In genomic region chr4:17013382-17014006, GRCh38 we compare ENCODE assay signal across 29 cellular contexts.
DNase-seq lines count a peak whose midpoint lies in the region; ATAC-seq and TF ChIP-seq lines count a peak whose summit lies in the region.
"Had no signal": no experiment of that assay in that cellular context is flagged by ENCODE, and none has a peak within 500 bp of the region (broad histone marks: within the 10 kb centered on the region; RNA-seq: fewer than 3 reads in every experiment).

No MANE protein-coding gene starts in this region.

- intact Hi-C loops in CD4-positive, alpha-beta memory T cell (cut with micrococcal nuclease): no loop called here

- WGBS in SK-N-SH (ENCODE audit: low lambda C conversion rate): 80% methylated on average over 4 of the region's 4 CpGs
- 93% methylated on average over 4 of the region's 4 CpGs for WGBS in smooth muscle cell (ENCODE audit: low lambda C conversion rate)

- no peak overlapping the region for H3K4me2 ChIP-seq in SK-N-SH
- H3K4me2 ChIP-seq in smooth muscle cell: no peak overlapping the region
- H3K4me2 ChIP-seq: BLaER1 treated with 17β-estradiol and CSF1 and Interleukin-3, amounts not matched to agents 10 nM and 100 nM had no signal

- H3K4me3 ChIP-seq in SK-N-SH (ENCODE audit: low read depth in 2 of 2, low read length in 1 of 2) (no peak overlapping the region), smooth muscle cell (no peak overlapping the region), Peyer's patch (no peak overlapping the region)
- no peak overlapping the region for H3K4me3 ChIP-seq in CD4-positive, alpha-beta memory T cell (ENCODE audit: low read length in 2 of 2)
- H3K4me3 ChIP-seq: BLaER1 treated with 17β-estradiol and CSF1 and Interleukin-3, amounts not matched to agents 10 nM and 100 nM; dorsolateral prefrontal cortex had no signal

- H3K27me3 Mint-ChIP-seq in CD4-positive, alpha-beta memory T cell: no peaks in the 10 kb centered on the region
- H3K27me3 Mint-ChIP-seq: activated CD4-positive, alpha-beta T cell treated with anti-CD3 and anti-CD28 coated beads, Interleukin-2, amount 10 ng/mL, durations not matched to agents 24 days and 14 days; naive B cell had no signal

- H3K79me2 ChIP-seq in SK-N-SH (ENCODE audit: insufficient read depth) (no peaks in the 10 kb centered on the region), smooth muscle cell (ENCODE audit: low read depth) (no peaks in the 10 kb centered on the region)

- H3K27me3 ChIP-seq in SK-N-SH (ENCODE audit: insufficient read depth): no peaks in the 10 kb centered on the region
- no peaks in the 10 kb centered on the region for H3K27me3 ChIP-seq in smooth muscle cell (ENCODE audit: low read depth)
- H3K27me3 ChIP-seq in CD4-positive, alpha-beta memory T cell (ENCODE audit: insufficient read depth, low read length): no peaks in the 10 kb centered on the region
- H3K27me3 ChIP-seq in Peyer's patch: no peaks in the 10 kb centered on the region
- H3K27me3 ChIP-seq: BLaER1 treated with 17β-estradiol and CSF1 and Interleukin-3, amounts not matched to agents 10 nM and 100 nM; dorsolateral prefrontal cortex had no signal

- peaks cover 0 to 8% of the 10 kb centered on the region in 2 experiments; a peak in 1 of 4 replicates for H3K4me1 ChIP-seq in SK-N-SH (ENCODE audit: control insufficient read depth in 1 of 2, insufficient read depth in 2 of 2, low read depth in 1 of 2, low read length in 1 of 2)
- H3K4me1 ChIP-seq in smooth muscle cell (ENCODE audit: low read depth): no peaks in the 10 kb centered on the region
- H3K4me1 ChIP-seq in CD4-positive, alpha-beta memory T cell (ENCODE audit: insufficient read depth, low read length): no peaks in the 10 kb centered on the region
- H3K4me1 ChIP-seq in Peyer's patch: no peaks in the 10 kb centered on the region
- H3K4me1 ChIP-seq: BLaER1 treated with 17β-estradiol and CSF1 and Interleukin-3, amounts not matched to agents 10 nM and 100 nM; Caco-2 had no signal

- peak; percentile 60; the same call in 2 of the 3 replicates for ATAC-seq in SK-N-SH treated with all-trans-retinoic acid at 6 μM for 48 hours
- ATAC-seq: activated T-cell treated with anti-CD3 and anti-CD28 coated beads, Interleukin-2, amount 50 U/mL, for 72 hours; Panc1; stimulated activated effector memory CD8-positive, alpha-beta T cell treated with anti-CD3 and anti-CD28 coated beads, Interleukin-12 subunit alpha, Interleukin-12 subunit beta, amount 100 ng/mL, for 72 hours had no signal

- CTCF ChIA-PET in SK-N-SH (lab: Yijun Ruan, JAX): no interaction called here
- CTCF ChIA-PET in CD4-positive, alpha-beta memory T cell (lab: Charles Lee; ENCODE audit: partially characterized antibody): no interaction called here

- H3K9me3 Mint-ChIP-seq in CD4-positive, alpha-beta memory T cell: no peaks in the 10 kb centered on the region
- H3K9me3 Mint-ChIP-seq: activated CD4-positive, alpha-beta T cell treated with anti-CD3 and anti-CD28 coated beads, Interleukin-2, amount 10 ng/mL, durations not matched to agents 24 days and 14 days; activated naive CD4-positive, alpha-beta T cell treated with anti-CD3 and anti-CD28 coated beads for 36 hours; activated T-cell treated with anti-CD3 and anti-CD28 coated beads, Interleukin-2, amount 50 U/mL, for 72 hours; central memory CD8-positive, alpha-beta T cell; stimulated activated effector memory CD8-positive, alpha-beta T cell treated with anti-CD3 and anti-CD28 coated beads, Interleukin-12 subunit alpha, Interleukin-12 subunit beta, amount 100 ng/mL, for 72 hours had no signal

- TF ChIP-seq CTCF in SK-N-SH (IDR thresholded peaks at IDR 0.05) (no peak), smooth muscle cell (IDR thresholded peaks at IDR 0.05; ENCODE audit: borderline replicate concordance, insufficient read depth, poor library complexity, severe bottlenecking) (no peak), Peyer's patch (IDR thresholded peaks at IDR 0.05) (no peak)

- no peak overlapping the region for H3K4me3 Mint-ChIP-seq in CD4-positive, alpha-beta memory T cell
- H3K4me3 Mint-ChIP-seq: activated CD4-positive, alpha-beta T cell treated with anti-CD3 and anti-CD28 coated beads, Interleukin-2, amount 10 ng/mL, durations not matched to agents 24 days and 14 days; activated naive CD4-positive, alpha-beta T cell treated with anti-CD3 and anti-CD28 coated beads for 36 hours; activated T-cell treated with anti-CD3 and anti-CD28 coated beads, Interleukin-2, amount 50 U/mL, for 72 hours; central memory CD8-positive, alpha-beta T cell; naive B cell; stimulated activated effector memory CD8-positive, alpha-beta T cell treated with anti-CD3 and anti-CD28 coated beads, Interleukin-12 subunit alpha, Interleukin-12 subunit beta, amount 100 ng/mL, for 72 hours had no signal

- POLR2A ChIA-PET in SK-N-SH (lab: Yijun Ruan, JAX): no interaction called here
- POLR2A ChIA-PET in CD4-positive, alpha-beta memory T cell (lab: Charles Lee; ENCODE audit: partially characterized antibody): no interaction called here

- no peaks in the 10 kb centered on the region for H3K9me2 ChIP-seq in SK-N-SH

- H3K27ac Mint-ChIP-seq in CD4-positive, alpha-beta memory T cell: no peak overlapping the region
- H3K27ac Mint-ChIP-seq: activated CD4-positive, alpha-beta T cell treated with anti-CD3 and anti-CD28 coated beads, Interleukin-2, amount 10 ng/mL, durations not matched to agents 24 days and 14 days; activated naive CD4-positive, alpha-beta T cell treated with anti-CD3 and anti-CD28 coated beads for 36 hours; activated T-cell treated with anti-CD3 and anti-CD28 coated beads, Interleukin-2, amount 50 U/mL, for 72 hours; naive B cell; stimulated activated effector memory CD8-positive, alpha-beta T cell treated with anti-CD3 and anti-CD28 coated beads, Interleukin-12 subunit alpha, Interleukin-12 subunit beta, amount 100 ng/mL, for 72 hours had no signal

- no peaks in the 10 kb centered on the region for H3K36me3 Mint-ChIP-seq in CD4-positive, alpha-beta memory T cell
- H3K36me3 Mint-ChIP-seq: naive B cell; stimulated activated effector memory CD8-positive, alpha-beta T cell treated with anti-CD3 and anti-CD28 coated beads, Interleukin-12 subunit alpha, Interleukin-12 subunit beta, amount 100 ng/mL, for 72 hours had no signal

- DNase-seq in SK-N-SH (no peak), amniotic stem cell (lab: John Stamatoyannopoulos, UW) (peak; percentile 40), fibroblast of peridontal ligament (ENCODE audit: extremely low read depth) (peak; percentile 44), smooth muscle cell (lab: John Stamatoyannopoulos, UW; ENCODE audit: unreplicated experiment) (no peak), Peyer's patch (no peak)
- DNase-seq in CD4-positive, alpha-beta memory T cell: no peak
- no peak for DNase-seq in stimulated activated CD4-positive, alpha-beta T cell treated with anti-CD3 and anti-CD28 coated beads, Interleukin-2, amount 100 ng/mL, for 24 hours
- DNase-seq: activated CD4-positive, alpha-beta T cell treated with anti-CD3 and anti-CD28 coated beads, Interleukin-2, amount 10 ng/mL, durations not matched to agents 24 days and 14 days; activated naive CD4-positive, alpha-beta T cell treated with anti-CD3 and anti-CD28 coated beads for 36 hours; activated T-cell treated with anti-CD3 and anti-CD28 coated beads, Interleukin-2, amount 50 U/mL, for 72 hours; amygdala; Caco-2; DMS79 treated with DMSO at 0.1 percent for 48 hours; dorsolateral prefrontal cortex; foreskin melanocyte; KBM-7; MM.1S; naive B cell; NCI-H2171 treated with DMSO at 0.1 percent for 48 hours; NCI-H524 treated with DMSO at 0.1 percent for 48 hours; nucleus accumbens; small intestine had no signal

- H3K36me3 ChIP-seq in SK-N-SH (replicated peaks in 1 of 2; ENCODE audit: control insufficient read depth in 1 of 2, insufficient read depth in 2 of 2, low read length in 1 of 2): no peaks in the 10 kb centered on the region
- H3K36me3 ChIP-seq in smooth muscle cell (ENCODE audit: low read depth): no peaks in the 10 kb centered on the region
- no peaks in the 10 kb centered on the region for H3K36me3 ChIP-seq in CD4-positive, alpha-beta memory T cell (ENCODE audit: insufficient read depth, low read length)
- H3K36me3 ChIP-seq in Peyer's patch: no peaks in the 10 kb centered on the region
- H3K36me3 ChIP-seq: BLaER1 treated with 17β-estradiol and CSF1 and Interleukin-3, amounts not matched to agents 10 nM and 100 nM had no signal

- H3K9ac ChIP-seq in SK-N-SH (no peak overlapping the region), smooth muscle cell (ENCODE audit: low read depth) (no peak overlapping the region)
- H3K9ac ChIP-seq: BLaER1 treated with 17β-estradiol and CSF1 and Interleukin-3, amounts not matched to agents 10 nM and 100 nM had no signal

- no peak for TF ChIP-seq EP300 in SK-N-SH (IDR thresholded peaks at IDR 0.05; ENCODE audit: borderline replicate concordance in 1 of 2, low read depth in 1 of 2, low read length in 1 of 2)

- H3K27ac ChIP-seq in SK-N-SH (ENCODE audit: low read depth in 2 of 2, low read length in 1 of 2): peak overlapping the region in 1 of 2 experiments; percentile 15; a peak in 1 of 4 replicates
- no peak overlapping the region for H3K27ac ChIP-seq in smooth muscle cell (ENCODE audit: low read depth)
- H3K27ac ChIP-seq in CD4-positive, alpha-beta memory T cell (ENCODE audit: low read depth, low read length): no peak overlapping the region
- H3K27ac ChIP-seq in Peyer's patch: no peak overlapping the region
- H3K27ac ChIP-seq: 22Rv1; BLaER1 treated with 17β-estradiol and CSF1 and Interleukin-3, amounts not matched to agents 10 nM and 100 nM; dorsolateral prefrontal cortex; epithelial cell of prostate had no signal

- no peak for TF ChIP-seq RAD21 in SK-N-SH (IDR thresholded peaks at IDR 0.05; ENCODE audit: low read length)

- H2AFZ ChIP-seq in SK-N-SH (ENCODE audit: low read depth): no peak overlapping the region; the same call in 1 of the 2 replicates
- H2AFZ ChIP-seq in smooth muscle cell (ENCODE audit: low read depth): peak overlapping the region; percentile 55

- H3K9me3 ChIP-seq in SK-N-SH (peaks cover 10% of the 10 kb centered on the region; the same call in 1 of the 2 replicates), smooth muscle cell (replicated peaks; ENCODE audit: low read depth) (no peaks in the 10 kb centered on the region), Peyer's patch (no peaks in the 10 kb centered on the region)
- H3K9me3 ChIP-seq in CD4-positive, alpha-beta memory T cell (ENCODE audit: control insufficient read depth in 1 of 2, low read length in 2 of 2): no peaks in the 10 kb centered on the region
- H3K9me3 ChIP-seq: BLaER1 treated with 17β-estradiol and CSF1 and Interleukin-3, amounts not matched to agents 10 nM and 100 nM; Caco-2 had no signal

- H3F3A ChIP-seq in SK-N-SH (replicated peaks; ENCODE audit: insufficient read depth) (peaks cover 21% of the 10 kb centered on the region), smooth muscle cell (ENCODE audit: low read depth) (no peaks in the 10 kb centered on the region)

- H3K4me1 Mint-ChIP-seq in CD4-positive, alpha-beta memory T cell: no peaks in the 10 kb centered on the region
- H3K4me1 Mint-ChIP-seq: activated CD4-positive, alpha-beta T cell treated with anti-CD3 and anti-CD28 coated beads, Interleukin-2, amount 10 ng/mL, durations not matched to agents 24 days and 14 days; central memory CD8-positive, alpha-beta T cell; naive B cell; stimulated activated effector memory CD8-positive, alpha-beta T cell treated with anti-CD3 and anti-CD28 coated beads, Interleukin-12 subunit alpha, Interleukin-12 subunit beta, amount 100 ng/mL, for 72 hours had no signal

- no peaks in the 10 kb centered on the region for H4K20me1 ChIP-seq in SK-N-SH (ENCODE audit: insufficient read depth)
- no peaks in the 10 kb centered on the region for H4K20me1 ChIP-seq in smooth muscle cell (ENCODE audit: low read depth)
- H4K20me1 ChIP-seq: BLaER1 treated with 17β-estradiol and CSF1 and Interleukin-3, amounts not matched to agents 10 nM and 100 nM had no signal

- TF ChIP-seq POLR2A in Peyer's patch (IDR thresholded peaks at IDR 0.05): no peak

Comparison
In these comparisons a context has a peak if more than half of its experiments do, and no peak if none do; other contexts are left out.
1. DNase-seq: peak in amniotic stem cell (single experiment) and fibroblast of peridontal ligament (single experiment); none in SK-N-SH (single experiment), smooth muscle cell (single experiment), CD4-positive, alpha-beta memory T cell (0 of 5), Peyer's patch (0 of 3) and stimulated activated CD4-positive, alpha-beta T cell treated with anti-CD3 and anti-CD28 coated beads, Interleukin-2, amount 100 ng/mL, for 24 hours (0 of 2).